ENCODE assay signal across 11 cellular contexts in the genomic region with DNA sequence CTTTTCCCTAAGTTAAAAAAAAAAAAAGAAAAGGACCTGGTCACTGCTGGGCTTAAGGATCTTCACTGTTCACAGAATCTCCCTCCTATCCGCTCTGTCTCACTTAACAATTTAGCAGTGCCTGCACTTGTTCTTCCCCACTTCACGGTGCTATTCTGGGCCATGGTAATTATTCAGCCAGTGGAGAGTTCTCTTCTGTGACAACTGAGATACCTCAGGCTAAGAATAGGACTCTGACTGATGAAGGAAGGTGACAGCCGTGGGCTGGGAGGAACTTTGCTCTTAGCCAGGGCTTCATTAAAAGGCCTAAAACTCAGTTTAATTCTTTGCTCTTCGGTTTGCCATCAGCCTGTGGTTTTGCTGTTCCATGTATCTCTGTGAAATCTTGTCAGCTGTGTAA. TPM values are rescaled to one million over a fixed set of nuclear protein-coding genes. Genes with fewer than 3 reads are reported as not detected.
"Had no signal": no experiment of that assay in that cellular context is flagged by ENCODE, and none has a peak within 500 bp of the region (broad histone marks: within the 10 kb centered on the region; RNA-seq: fewer than 3 reads in every experiment).

No MANE protein-coding gene starts in this region.

- ATAC-seq: activated T-helper 17 cell treated with anti-CD3 and anti-CD28 coated beads, Interleukin-2, amount 50 U/mL, for 72 hours had no signal

- DNase-seq: activated CD4-positive, alpha-beta T cell treated with anti-CD3 and anti-CD28 coated beads, Interleukin-2, amount 50 U/mL, for 48 hours; activated naive CD4-positive, alpha-beta T cell treated with anti-CD3 and anti-CD28 coated beads, Interleukin-2, amount 10 ng/mL, durations not matched to agents 7 days and 5 days; hippocampal formation; mesenchymal stem cell; stimulated activated CD4-positive, alpha-beta T cell treated with anti-CD3 and anti-CD28 coated beads, Interleukin-4, amount 100 ng/mL, for 1 hour; stimulated activated naive CD4-positive, alpha-beta T cell; T-helper 1 cell; transverse colon had no signal

- H3K4me3 ChIP-seq: prostate gland, transverse colon had no signal

- H3K9me3 ChIP-seq: prostate gland had no signal

- H3K4me1 ChIP-seq: prostate gland, transverse colon had no signal

- H3K36me3 Mint-ChIP-seq: activated naive CD4-positive, alpha-beta T cell treated with anti-CD3 and anti-CD28 coated beads, Interleukin-2, amount 10 ng/mL, durations not matched to agents 7 days and 5 days had no signal

- H3K27me3 ChIP-seq: transverse colon had no signal

- H3K27ac ChIP-seq: prostate gland, transverse colon, VCaP had no signal

- H3K4me3 Mint-ChIP-seq: activated naive CD4-positive, alpha-beta T cell treated with anti-CD3 and anti-CD28 coated beads, Interleukin-2, amount 10 ng/mL, durations not matched to agents 7 days and 5 days; activated T-helper 17 cell treated with anti-CD3 and anti-CD28 coated beads, Interleukin-2, amount 50 U/mL, for 72 hours had no signal

- H3K27ac Mint-ChIP-seq: activated naive CD4-positive, alpha-beta T cell treated with anti-CD3 and anti-CD28 coated beads, Interleukin-2, amount 10 ng/mL, durations not matched to agents 7 days and 5 days; activated T-helper 17 cell treated with anti-CD3 and anti-CD28 coated beads, Interleukin-2, amount 50 U/mL, for 72 hours had no signal

- H3K4me1 Mint-ChIP-seq: activated naive CD4-positive, alpha-beta T cell treated with anti-CD3 and anti-CD28 coated beads, Interleukin-2, amount 10 ng/mL, durations not matched to agents 7 days and 5 days; activated T-helper 17 cell treated with anti-CD3 and anti-CD28 coated beads, Interleukin-2, amount 50 U/mL, for 72 hours had no signal

- H3K36me3 ChIP-seq: prostate gland, transverse colon had no signal

RNA-seq across cellular contexts. Expression of gene ENTREP1, which starts 51.9 kb away (rescaled TPM):
- total RNA-seq: activated T-helper 17 cell treated with anti-CD3 and anti-CD28 coated beads, Interleukin-2, amount 50 U/mL, for 72 hours had no signal
